Comparison of ENCODE assay signal across 7 cellular contexts in the genomic region with DNA sequence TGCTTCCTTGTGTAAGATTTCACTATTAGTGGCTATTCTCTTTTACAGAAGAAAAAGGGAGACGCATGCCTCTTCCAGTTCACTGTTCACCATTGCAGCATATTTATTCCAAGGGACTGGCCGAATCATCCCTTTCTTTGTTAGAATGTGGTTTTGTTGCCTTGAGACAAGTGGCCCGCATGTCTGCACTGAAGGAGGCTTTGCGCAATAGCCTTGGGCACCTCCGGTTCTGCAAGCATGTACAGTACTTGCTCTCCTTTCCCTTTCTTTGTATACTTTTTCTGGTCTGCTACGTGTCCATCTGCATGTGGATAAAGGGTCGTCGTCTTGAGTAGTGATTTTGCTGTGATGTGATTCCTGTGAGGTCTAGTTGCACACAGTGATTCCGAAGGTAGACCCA. TPM values are rescaled to one million over a fixed set of nuclear protein-coding genes. Genes with fewer than 3 reads are reported as not detected.
DNase-seq lines count a peak whose midpoint lies in the region; ATAC-seq and TF ChIP-seq lines count a peak whose summit lies in the region.

No MANE protein-coding gene starts in this region.

- WGBS in tibial nerve, 2 donors, result 59 to 69% methylated on average over 9 of the region's 9 CpGs

- H3K27me3 ChIP-seq in HUES6 (ENCODE audit: control insufficient read depth, insufficient read depth, low read length) (no peaks in the 10 kb centered on the region), adipocyte (replicated peaks; ENCODE audit: control insufficient read depth, insufficient read depth, low read length) (no peaks in the 10 kb centered on the region), tibial nerve (no peaks in the 10 kb centered on the region)

- H3K27ac ChIP-seq in HUES6 (ENCODE audit: low read depth, low read length) (peak overlapping the region; percentile 90), tibial nerve (peak overlapping the region in 3 of 4 donors; percentile 34 to 86 (median 64))

- DNase-seq in adipocyte (ENCODE audit: low read depth) (peak; percentile 92), islet precursor cell (peak; percentile 87), tibial nerve (ENCODE audit: low spot score in 2 of 2) (peak in 1 of 2 donors; percentile 50), SW480 (ENCODE audit: low spot score) (no peak)
- no peak for DNase-seq in NK-92 treated with Interleukin-12 subunit alpha and Interleukin-12 subunit beta, amount 100 ng/mL, for 24 hours (lab: John Stamatoyannopoulos, UW)

- H3K4me3 ChIP-seq in HUES6 (ENCODE audit: low read depth, low read length), result no peak overlapping the region
- H3K4me3 ChIP-seq in adipocyte (ENCODE audit: low read length), result peak overlapping the region; percentile 41
- H3K4me3 ChIP-seq in tibial nerve, result no peak overlapping the region

- no peak for ATAC-seq in HG03097 (IDR thresholded peaks at IDR 0.05; ENCODE audit: low FRiP score, unreplicated experiment)

- peak in 1 of 2 donors; percentile 15 for TF ChIP-seq EP300 in tibial nerve (IDR thresholded peaks at IDR 0.05)

- no peaks in the 10 kb centered on the region for H3K36me3 ChIP-seq in HUES6 (ENCODE audit: control insufficient read depth, insufficient read depth, low read length)
- H3K36me3 ChIP-seq in adipocyte (ENCODE audit: control insufficient read depth, insufficient read depth, low read length, severe bottlenecking), result no peaks in the 10 kb centered on the region
- H3K36me3 ChIP-seq in tibial nerve, result no peaks in the 10 kb centered on the region

- peaks cover 49% of the 10 kb centered on the region for H3K4me1 ChIP-seq in HUES6 (ENCODE audit: control insufficient read depth, insufficient read depth, low read length)
- peaks cover 50% of the 10 kb centered on the region for H3K4me1 ChIP-seq in adipocyte (ENCODE audit: control insufficient read depth, insufficient read depth, low read length)
- peaks cover 0 to 77% (median 28%) of the 10 kb centered on the region in 4 donors for H3K4me1 ChIP-seq in tibial nerve

- no peak for TF ChIP-seq POLR2A in tibial nerve (IDR thresholded peaks at IDR 0.05)

- H3K9me3 ChIP-seq in HUES6 (ENCODE audit: control insufficient read depth, insufficient read depth, low read depth, low read length), result no peaks in the 10 kb centered on the region
- no peaks in the 10 kb centered on the region for H3K9me3 ChIP-seq in adipocyte (ENCODE audit: control insufficient read depth, low read length)
- no peaks in the 10 kb centered on the region for H3K9me3 ChIP-seq in tibial nerve

- H3K9ac ChIP-seq in HUES6 (ENCODE audit: low read length), result peak overlapping the region; percentile 26
- H3K9ac ChIP-seq in adipocyte (ENCODE audit: low read length), result no peak overlapping the region

- TF ChIP-seq CTCF in tibial nerve (IDR thresholded peaks at IDR 0.05), result no peak

RNA-seq across cellular contexts. Expression of a gene that starts 43.0 kb away (rescaled TPM):
- 100 to 1,000 TPM; 265 to 345 (median 277) TPM for total RNA-seq in tibial nerve

Comparison
In these comparisons a context has a peak if more than half of its experiments do, and no peak if none do; other contexts are left out.
1. DNase-seq: peak in adipocyte (single experiment) and islet precursor cell (single experiment); none in SW480 (single experiment) and NK-92 treated with Interleukin-12 subunit alpha and Interleukin-12 subunit beta, amount 100 ng/mL, for 24 hours (single experiment).